8 cellular contexts compared by ENCODE assay signal in the genomic region with DNA sequence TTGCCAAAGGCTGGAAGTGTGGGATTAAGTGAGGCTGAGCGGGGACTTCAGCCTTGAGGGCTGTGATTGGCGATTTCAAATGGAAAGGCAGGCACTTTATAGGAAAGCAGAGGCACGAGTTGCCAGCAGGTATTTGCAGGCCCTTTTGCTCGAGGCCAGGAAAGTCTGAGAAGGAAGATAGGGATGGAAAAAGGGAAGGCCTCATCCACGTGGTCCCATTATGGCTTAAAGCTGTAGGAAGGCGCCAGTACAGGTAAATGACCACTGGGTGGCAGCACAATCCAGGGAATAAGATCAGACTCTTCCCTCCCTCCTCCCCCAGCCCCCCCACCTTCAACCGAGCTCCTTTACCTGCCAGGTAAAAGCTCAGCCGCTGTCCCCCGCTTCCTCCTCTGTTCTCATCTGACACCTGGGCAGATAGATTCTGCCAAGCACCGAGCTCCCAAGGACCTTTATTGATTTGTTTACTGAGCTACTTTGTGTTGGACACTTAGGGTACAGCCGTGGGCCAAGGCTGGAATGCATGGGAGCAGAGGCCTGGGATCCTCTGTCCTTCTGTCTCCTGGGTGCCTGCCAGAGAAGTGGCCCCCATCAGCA. TPM values are rescaled to one million over a fixed set of nuclear protein-coding genes. Genes with fewer than 3 reads are reported as not detected.
A peak's percentile ranks its signal among the peaks of the same experiment; 100 is the strongest.
DNase-seq lines count a peak whose midpoint lies in the region; ATAC-seq and TF ChIP-seq lines count a peak whose summit lies in the region.

No MANE protein-coding gene starts in this region.

- H3K4me3 Mint-ChIP-seq in activated naive CD4-positive, alpha-beta T cell treated with anti-CD3 and anti-CD28 coated beads for 36 hours = no peak overlapping the region
- H3K4me3 Mint-ChIP-seq in glutamatergic neuron (ENCODE audit: unreplicated experiment) = peak overlapping the region; percentile 72

- H3K4me1 Mint-ChIP-seq in activated naive CD4-positive, alpha-beta T cell treated with anti-CD3 and anti-CD28 coated beads for 36 hours (ENCODE audit: low read depth) = peaks cover 3% of the 10 kb centered on the region
- peaks cover 33% of the 10 kb centered on the region for H3K4me1 Mint-ChIP-seq in glutamatergic neuron (ENCODE audit: low read depth, unreplicated experiment)

- no peaks in the 10 kb centered on the region for H3K27me3 Mint-ChIP-seq in activated naive CD4-positive, alpha-beta T cell treated with anti-CD3 and anti-CD28 coated beads for 36 hours (ENCODE audit: low read depth)
- H3K27me3 Mint-ChIP-seq in glutamatergic neuron (ENCODE audit: unreplicated experiment) = peaks cover 9% of the 10 kb centered on the region

- CTCF ChIA-PET in activated naive CD4-positive, alpha-beta T cell treated with anti-CD3 and anti-CD28 coated beads for 36 hours (lab: Charles Lee) = interaction anchor here (0.6 to 4.5 kb wide), 29 partner anchors 8 to 767 kb away, joined by 3 to 40 read pairs (median 4); partner anchors contain the start of genes CTNND1, P2RX3, RTN4RL2 and SELENOH

- DNase-seq in DMS153 treated with DMSO at 0.1 percent for 48 hours (lab: John Stamatoyannopoulos, UW; ENCODE audit: unreplicated experiment) = peak; percentile 83
- peak; percentile 80 for DNase-seq in LoVo (ENCODE audit: low spot score)
- DNase-seq in SK-N-DZ (ENCODE audit: low spot score) = peak; percentile 73
- DNase-seq in activated naive CD4-positive, alpha-beta T cell treated with anti-CD3 and anti-CD28 coated beads for 36 hours = peak; percentile 81
- peak; percentile 63 for DNase-seq in glutamatergic neuron
- peak; percentile 80 for DNase-seq in posterior vena cava (ENCODE audit: low spot score)

- no peaks in the 10 kb centered on the region for H3K9me3 Mint-ChIP-seq in activated naive CD4-positive, alpha-beta T cell treated with anti-CD3 and anti-CD28 coated beads for 36 hours
- peaks cover 7% of the 10 kb centered on the region for H3K9me3 Mint-ChIP-seq in glutamatergic neuron (ENCODE audit: unreplicated experiment)

- peak; percentile 85 for TF ChIP-seq CTCF in glutamatergic neuron (IDR thresholded peaks at IDR 0.05; ENCODE audit: partially characterized antibody, unreplicated experiment)

- no peaks in the 10 kb centered on the region for H3K36me3 Mint-ChIP-seq in activated naive CD4-positive, alpha-beta T cell treated with anti-CD3 and anti-CD28 coated beads for 36 hours (ENCODE audit: low read depth)
- peaks cover 4% of the 10 kb centered on the region for H3K36me3 Mint-ChIP-seq in glutamatergic neuron (ENCODE audit: unreplicated experiment)

- no peak overlapping the region for H3K27ac Mint-ChIP-seq in activated naive CD4-positive, alpha-beta T cell treated with anti-CD3 and anti-CD28 coated beads for 36 hours
- H3K27ac Mint-ChIP-seq in glutamatergic neuron (ENCODE audit: unreplicated experiment) = peak overlapping the region; percentile 41

- peak; percentile 71 for ATAC-seq in GM21723 (IDR thresholded peaks at IDR 0.05; ENCODE audit: unreplicated experiment)
- ATAC-seq in GM21528 (IDR thresholded peaks at IDR 0.05; ENCODE audit: low FRiP score, unreplicated experiment) = no peak

- intact Hi-C loops in activated naive CD4-positive, alpha-beta T cell treated with anti-CD3 and anti-CD28 coated beads for 36 hours (cut with micrococcal nuclease) = loop anchor here (1.0 to 5.0 kb wide), 8 partner anchors 112 to 1167 kb away; no protein-coding TSS in a partner anchor
- intact Hi-C loops in posterior vena cava (cut with DNase I) = loop anchor here in 1 of 2 donors (5.0 kb wide), 1 partner anchor 137 kb away; no protein-coding TSS in a partner anchor

RNA-seq across cellular contexts. Expression of gene P2RX3, which starts 7.5 kb away (rescaled TPM):
- 22.0 and 31.4 TPM in 2 replicates for polyA plus RNA-seq in SK-N-DZ (2014; cell fraction: cytosol; rRNA removed)
- 27.6 and 42.7 TPM in 2 replicates for polyA plus RNA-seq in SK-N-DZ (2014; cell fraction: nucleus; rRNA removed)
- not detected for total RNA-seq in activated naive CD4-positive, alpha-beta T cell treated with anti-CD3 and anti-CD28 coated beads for 36 hours
- total RNA-seq in glutamatergic neuron (ENCODE audit: unreplicated experiment) (496 TPM), posterior vena cava (not detected)

RNA-seq across cellular contexts. Expression of gene SSRP1, which starts 10.0 kb away (rescaled TPM):
- 201 and 209 TPM in 2 replicates for polyA plus RNA-seq in SK-N-DZ (2014; cell fraction: cytosol; rRNA removed)
- polyA plus RNA-seq in SK-N-DZ (2014; cell fraction: nucleus; rRNA removed) = 119 and 137 TPM in 2 replicates
- 100 to 1,000 TPM; 304 to 322 TPM for total RNA-seq in activated naive CD4-positive, alpha-beta T cell treated with anti-CD3 and anti-CD28 coated beads for 36 hours
- total RNA-seq in glutamatergic neuron (ENCODE audit: unreplicated experiment) (91.4 TPM), posterior vena cava (10 to 100 TPM; 41.6 to 54.4 TPM)

RNA-seq across cellular contexts. Expression of gene TNKS1BP1, which starts 20.9 kb away (rescaled TPM):
- 8.5 and 10.8 TPM in 2 replicates for polyA plus RNA-seq in SK-N-DZ (2014; cell fraction: cytosol; rRNA removed)
- polyA plus RNA-seq in SK-N-DZ (2014; cell fraction: nucleus; rRNA removed) = 17.0 and 19.4 TPM in 2 replicates
- 10 to 100 TPM; 14.1 to 14.7 TPM for total RNA-seq in activated naive CD4-positive, alpha-beta T cell treated with anti-CD3 and anti-CD28 coated beads for 36 hours
- total RNA-seq in glutamatergic neuron (ENCODE audit: unreplicated experiment) (198 TPM), posterior vena cava (100 to 1,000 TPM; 175 to 185 TPM)

RNA-seq across cellular contexts. Expression of gene PRG3, which starts 35.3 kb away (rescaled TPM):
- not detected in 2 replicates for polyA plus RNA-seq in SK-N-DZ (2014; cell fraction: cytosol; rRNA removed)
- 1.6 TPM in 1 of 2 replicates, not detected in the other for polyA plus RNA-seq in SK-N-DZ (2014; cell fraction: nucleus; rRNA removed)
- total RNA-seq in activated naive CD4-positive, alpha-beta T cell treated with anti-CD3 and anti-CD28 coated beads for 36 hours = not detected
- not detected for total RNA-seq in glutamatergic neuron (ENCODE audit: unreplicated experiment)
- not detected for total RNA-seq in posterior vena cava

RNA-seq across cellular contexts. Expression of gene PRG2, which starts 44.8 kb away (rescaled TPM):
- 1.4 and 1.9 TPM in 2 replicates for polyA plus RNA-seq in SK-N-DZ (2014; cell fraction: cytosol; rRNA removed)
- 0.57 and 1.5 TPM in 2 replicates for polyA plus RNA-seq in SK-N-DZ (2014; cell fraction: nucleus; rRNA removed)
- 1 to 10 TPM; 1.0 TPM for total RNA-seq in activated naive CD4-positive, alpha-beta T cell treated with anti-CD3 and anti-CD28 coated beads for 36 hours
- total RNA-seq in glutamatergic neuron (ENCODE audit: unreplicated experiment) (not detected), posterior vena cava (under 1 TPM; 0.52 to 0.88 TPM)

Comparison
In these comparisons a context has a peak if more than half of its experiments do, and no peak if none do; other contexts are left out.
1. RNA of gene P2RX3, which starts 7.5 kb away (total RNA-seq): 496 TPM in glutamatergic neuron (single experiment); not detected in activated naive CD4-positive, alpha-beta T cell treated with anti-CD3 and anti-CD28 coated beads for 36 hours and not detected in posterior vena cava; every median in the first group is over 100 times any median in the second.
2. RNA of gene TNKS1BP1, which starts 20.9 kb away (total RNA-seq): 198 TPM in glutamatergic neuron (single experiment) and 175 to 185 TPM in posterior vena cava; 14.1 to 14.7 TPM in activated naive CD4-positive, alpha-beta T cell treated with anti-CD3 and anti-CD28 coated beads for 36 hours; every median in the first group is over 10 times any median in the second.
3. Peak in every context shown above with its lines, with median percentiles within 50 percentile points of each other: DNase-seq.